In the genomic region with DNA sequence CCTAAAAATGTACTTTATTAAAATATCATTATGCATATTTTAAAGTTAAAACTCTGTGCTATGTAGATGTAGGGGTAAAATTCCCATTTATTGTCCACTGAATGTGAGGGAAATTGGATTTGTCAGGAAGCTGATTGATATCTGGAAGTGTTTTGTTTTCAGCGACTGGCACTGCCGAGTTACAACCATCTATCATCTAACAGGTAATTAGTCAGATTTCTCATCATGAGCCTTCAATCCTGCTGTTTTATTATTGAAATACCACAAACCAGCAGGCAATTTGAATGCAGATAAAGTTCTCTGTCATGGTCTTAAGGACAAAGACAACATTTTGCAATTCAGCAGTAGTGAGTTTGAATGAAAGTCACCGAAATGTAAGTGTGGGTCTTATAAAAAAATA, we compare ENCODE assay signal across 18 cellular contexts. TPM values are rescaled to one million over a fixed set of nuclear protein-coding genes. Genes with fewer than 3 reads are reported as not detected.
"Had no signal": no experiment of that assay in that cellular context is flagged by ENCODE, and none has a peak within 500 bp of the region (broad histone marks: within the 10 kb centered on the region; RNA-seq: fewer than 3 reads in every experiment).

No MANE protein-coding gene starts in this region.

- H3K4me3 ChIP-seq: heart left ventricle, mucosa of descending colon, smooth muscle cell, tibial artery, upper lobe of left lung, uterus had no signal

- H3K4me1 ChIP-seq: heart left ventricle, tibial artery, upper lobe of left lung, uterus had no signal

- DNase-seq: effector memory CD4-positive, alpha-beta T cell; heart left ventricle; hippocampal formation; islet precursor cell; mammary epithelial cell; mucosa of descending colon; naive thymus-derived CD8-positive, alpha-beta T cell; right cardiac atrium; stimulated activated CD4-positive, alpha-beta T cell treated with anti-CD3 and anti-CD28 coated beads, Interleukin-2, amount 100 ng/mL, for 48 hours; stimulated activated naive CD8-positive, alpha-beta T cell treated with anti-CD3 and anti-CD28 coated beads, Interleukin-15, Interleukin-2, amounts not matched to agents 100 U/mL and 50 U/mL, for 24 hours; tibial artery; upper lobe of left lung; uterus had no signal

- H3K9me3 ChIP-seq: heart left ventricle, mucosa of descending colon, tibial artery, upper lobe of left lung, uterus had no signal

- H3K27me3 ChIP-seq: tibial artery, upper lobe of left lung, uterus had no signal

- ATAC-seq: esophagus mucosa; heart left ventricle; left lobe of liver; mucosa of descending colon; naive thymus-derived CD8-positive, alpha-beta T cell; right cardiac atrium; stimulated activated naive CD8-positive, alpha-beta T cell treated with anti-CD3 and anti-CD28 coated beads, Interleukin-15, Interleukin-2, amounts not matched to agents 100 U/mL and 50 U/mL, for 24 hours had no signal

- H3K36me3 ChIP-seq: heart left ventricle, tibial artery, upper lobe of left lung, uterus had no signal

- H3K27ac ChIP-seq: heart left ventricle, tibial artery, upper lobe of left lung, uterus had no signal

RNA-seq across cellular contexts. Expression of gene ZIC1, which starts 40.5 kb away (rescaled TPM):
- total RNA-seq: fibroblast of lung; naive thymus-derived CD8-positive, alpha-beta T cell; smooth muscle cell; upper lobe of left lung; uterus had no signal
- polyA plus RNA-seq: heart left ventricle; mammary epithelial cell; naive thymus-derived CD8-positive, alpha-beta T cell; right cardiac atrium; smooth muscle cell had no signal

RNA-seq across cellular contexts. Expression of gene ZIC4, which starts 43.3 kb away (rescaled TPM):
- total RNA-seq: esophagus mucosa; fibroblast of lung; glomerular endothelial cell; heart left ventricle; mucosa of descending colon; naive thymus-derived CD8-positive, alpha-beta T cell; right cardiac atrium; smooth muscle cell; upper lobe of left lung; uterus had no signal
- polyA plus RNA-seq: fibroblast of lung; heart left ventricle; mammary epithelial cell; naive thymus-derived CD8-positive, alpha-beta T cell; right cardiac atrium; smooth muscle cell had no signal
